In genomic region chr6:43625393-43625992, GRCh38 we compare ENCODE assay signal across 31 cellular contexts. TPM values are rescaled to one million over a fixed set of nuclear protein-coding genes. Genes with fewer than 3 reads are reported as not detected.
DNase-seq lines count a peak whose midpoint lies in the region; FAIRE-seq and TF ChIP-seq lines count a peak whose summit lies in the region.
"Had no signal": no experiment of that assay in that cellular context is flagged by ENCODE, and none has a peak within 500 bp of the region (broad histone marks: within the 10 kb centered on the region; RNA-seq: fewer than 3 reads in every experiment).

No MANE protein-coding gene starts in this region.

- POLR2A ChIA-PET in HEK293 (lab: Yijun Ruan, JAX): interaction anchor here (0.6 to 1.3 kb wide), 3 partner anchors 9 to 102 kb away, joined by 3 to 6 read pairs (median 5); partner anchors contain the start of gene MAD2L1BP

- H3F3A ChIP-seq in smooth muscle cell (ENCODE audit: low read depth): peaks cover 11% of the 10 kb centered on the region

- CTCF ChIA-PET in HEK293 (lab: Yijun Ruan, JAX): interaction anchor here (1.0 to 1.1 kb wide), 2 partner anchors 17 to 25 kb away, joined by 4 to 7 read pairs; no protein-coding TSS in a partner anchor

- no peak overlapping the region for H3K4me2 ChIP-seq in smooth muscle cell

- H3K27me3 Mint-ChIP-seq in activated T-cell treated with anti-CD3 and anti-CD28 coated beads, Interleukin-2, amount 50 U/mL, for 24 hours: no peaks in the 10 kb centered on the region
- H3K27me3 Mint-ChIP-seq: activated naive CD4-positive, alpha-beta T cell treated with anti-CD3 and anti-CD28 coated beads, Interleukin-2, amount 10 ng/mL, durations not matched to agents 7 days and 5 days; B cell had no signal

- peak overlapping the region; percentile 86 for H3K27ac Mint-ChIP-seq in activated T-cell treated with anti-CD3 and anti-CD28 coated beads, Interleukin-2, amount 50 U/mL, for 24 hours
- H3K27ac Mint-ChIP-seq: activated naive CD4-positive, alpha-beta T cell treated with anti-CD3 and anti-CD28 coated beads, Interleukin-2, amount 10 ng/mL, durations not matched to agents 7 days and 5 days; B cell had no signal

- H3K9me3 ChIP-seq in HEK293 (ENCODE audit: control insufficient read depth, insufficient read depth, low read depth, low read length): no peaks in the 10 kb centered on the region
- no peaks in the 10 kb centered on the region for H3K9me3 ChIP-seq in smooth muscle cell (replicated peaks; ENCODE audit: low read depth)
- H3K9me3 ChIP-seq: A549, gastrocnemius medialis, psoas muscle, SJSA1, tibial artery had no signal

- H3K4me3 ChIP-seq in HEK293 (ENCODE audit: low read depth, low read length) (no peak overlapping the region), coronary artery (no peak overlapping the region), smooth muscle cell (no peak overlapping the region)
- H3K4me3 ChIP-seq: A549, cardiac muscle cell, gastrocnemius medialis, psoas muscle, SJSA1, tibial artery had no signal

- no peak overlapping the region for H3K9ac ChIP-seq in smooth muscle cell (ENCODE audit: low read depth)

- FAIRE-seq in frontal cortex (lab: Jason Lieb, UNC): no peak
- FAIRE-seq: A549 had no signal

- H2AFZ ChIP-seq in smooth muscle cell (ENCODE audit: low read depth): no peak overlapping the region

- TF ChIP-seq CTCF in HEK293 (tag by site-specific recombination; IDR thresholded peaks at IDR 0.05): no peak
- TF ChIP-seq CTCF in coronary artery (IDR thresholded peaks at IDR 0.05): no peak
- TF ChIP-seq CTCF in smooth muscle cell (IDR thresholded peaks at IDR 0.05; ENCODE audit: borderline replicate concordance, insufficient read depth, poor library complexity, severe bottlenecking): no peak

- 0 out of 2 replicates have a peak, but pooled peaks cover 8% of the 10 kb centered on the region for H3K4me1 ChIP-seq in HEK293 (ENCODE audit: control insufficient read depth, insufficient read depth, low read length)
- peaks cover 12% of the 10 kb centered on the region for H3K4me1 ChIP-seq in smooth muscle cell (ENCODE audit: low read depth)

- H3K9me3 Mint-ChIP-seq in activated T-cell treated with anti-CD3 and anti-CD28 coated beads, Interleukin-2, amount 50 U/mL, for 24 hours: no peaks in the 10 kb centered on the region
- H3K9me3 Mint-ChIP-seq: activated naive CD4-positive, alpha-beta T cell treated with anti-CD3 and anti-CD28 coated beads, Interleukin-2, amount 10 ng/mL, durations not matched to agents 7 days and 5 days had no signal

- no peaks in the 10 kb centered on the region for H3K27me3 ChIP-seq in smooth muscle cell (ENCODE audit: low read depth)
- H3K27me3 ChIP-seq: cardiac muscle cell, gastrocnemius medialis, SJSA1, tibial artery had no signal

- peaks cover 75% of the 10 kb centered on the region for H3K36me3 Mint-ChIP-seq in activated T-cell treated with anti-CD3 and anti-CD28 coated beads, Interleukin-2, amount 50 U/mL, for 24 hours (ENCODE audit: low read depth)

- H3K79me2 ChIP-seq in smooth muscle cell (ENCODE audit: low read depth): peaks cover 27% of the 10 kb centered on the region

- WGBS in smooth muscle cell (ENCODE audit: low lambda C conversion rate): 97% methylated on average over 16 of the region's 16 CpGs

- H3K4me3 Mint-ChIP-seq in activated T-cell treated with anti-CD3 and anti-CD28 coated beads, Interleukin-2, amount 50 U/mL, for 24 hours: no peak overlapping the region
- H3K4me3 Mint-ChIP-seq: activated naive CD4-positive, alpha-beta T cell treated with anti-CD3 and anti-CD28 coated beads, Interleukin-2, amount 10 ng/mL, durations not matched to agents 7 days and 5 days; B cell had no signal

- H4K20me1 ChIP-seq in smooth muscle cell (ENCODE audit: low read depth): no peaks in the 10 kb centered on the region

- H3K4me1 Mint-ChIP-seq in activated T-cell treated with anti-CD3 and anti-CD28 coated beads, Interleukin-2, amount 50 U/mL, for 24 hours (ENCODE audit: low read depth): peaks cover 29% of the 10 kb centered on the region

- peak; percentile 22 for DNase-seq in activated T-cell treated with anti-CD3 and anti-CD28 coated beads, Interleukin-2, amount 50 U/mL, for 24 hours
- DNase-seq in activated T-cell treated with anti-CD3 and anti-CD28 coated beads, Interleukin-2, amount 50 U/mL, for 48 hours: no peak
- DNase-seq in coronary artery (ENCODE audit: low spot score) (peak; percentile 62), smooth muscle cell (lab: John Stamatoyannopoulos, UW; ENCODE audit: unreplicated experiment) (no peak), NCI-H2107 (lab: John Stamatoyannopoulos, UW) (no peak), frontal cortex (ENCODE audit: low spot score in 2 of 2) (no peak)
- DNase-seq in activated CD8-positive, alpha-beta memory T cell treated with anti-CD3 and anti-CD28 coated beads, Interleukin-2, amount 50 U/mL, for 4 hours: no peak
- DNase-seq: activated naive CD4-positive, alpha-beta T cell treated with anti-CD3 and anti-CD28 coated beads, Interleukin-2, amount 10 ng/mL, durations not matched to agents 7 days and 5 days; amygdala; cortex of kidney; DMS53; gastrocnemius medialis; KG1; left cardiac atrium; mammary epithelial cell; NCI-H1417; NCI-H2081; NCI-H226; NCI-H69; stimulated activated naive CD8-positive, alpha-beta T cell treated with anti-CD3 and anti-CD28 coated beads, Interleukin-15, Interleukin-2, amounts not matched to agents 100 U/mL and 50 U/mL, for 24 hours; T-helper 2 cell; tibial artery had no signal

- H3K36me3 ChIP-seq in HEK293 (ENCODE audit: control insufficient read depth in 2 of 2, insufficient read depth in 1 of 2, low read length in 2 of 2) (peaks cover 14 to 59% of the 10 kb centered on the region in 2 experiments), smooth muscle cell (ENCODE audit: low read depth) (no peaks in the 10 kb centered on the region)

- H3K27ac ChIP-seq in HEK293 (ENCODE audit: extremely low read depth, low read depth, low read length) (no peak overlapping the region), coronary artery (no peak overlapping the region), smooth muscle cell (ENCODE audit: low read depth) (peak overlapping the region; percentile 95)
- H3K27ac ChIP-seq: cardiac muscle cell, tibial artery had no signal

TF ChIP-seq in HEK293, 187 proteins besides CTCF, POLR2A, EP300 and RAD21:
- no peak for TF ChIP-seq KLF16 (tag by site-specific recombination; IDR thresholded peaks at IDR 0.05)
- peak; percentile 68 for TF ChIP-seq SCRT2 (tag by site-specific recombination; IDR thresholded peaks at IDR 0.05)
- TF ChIP-seq, protein P1, sequence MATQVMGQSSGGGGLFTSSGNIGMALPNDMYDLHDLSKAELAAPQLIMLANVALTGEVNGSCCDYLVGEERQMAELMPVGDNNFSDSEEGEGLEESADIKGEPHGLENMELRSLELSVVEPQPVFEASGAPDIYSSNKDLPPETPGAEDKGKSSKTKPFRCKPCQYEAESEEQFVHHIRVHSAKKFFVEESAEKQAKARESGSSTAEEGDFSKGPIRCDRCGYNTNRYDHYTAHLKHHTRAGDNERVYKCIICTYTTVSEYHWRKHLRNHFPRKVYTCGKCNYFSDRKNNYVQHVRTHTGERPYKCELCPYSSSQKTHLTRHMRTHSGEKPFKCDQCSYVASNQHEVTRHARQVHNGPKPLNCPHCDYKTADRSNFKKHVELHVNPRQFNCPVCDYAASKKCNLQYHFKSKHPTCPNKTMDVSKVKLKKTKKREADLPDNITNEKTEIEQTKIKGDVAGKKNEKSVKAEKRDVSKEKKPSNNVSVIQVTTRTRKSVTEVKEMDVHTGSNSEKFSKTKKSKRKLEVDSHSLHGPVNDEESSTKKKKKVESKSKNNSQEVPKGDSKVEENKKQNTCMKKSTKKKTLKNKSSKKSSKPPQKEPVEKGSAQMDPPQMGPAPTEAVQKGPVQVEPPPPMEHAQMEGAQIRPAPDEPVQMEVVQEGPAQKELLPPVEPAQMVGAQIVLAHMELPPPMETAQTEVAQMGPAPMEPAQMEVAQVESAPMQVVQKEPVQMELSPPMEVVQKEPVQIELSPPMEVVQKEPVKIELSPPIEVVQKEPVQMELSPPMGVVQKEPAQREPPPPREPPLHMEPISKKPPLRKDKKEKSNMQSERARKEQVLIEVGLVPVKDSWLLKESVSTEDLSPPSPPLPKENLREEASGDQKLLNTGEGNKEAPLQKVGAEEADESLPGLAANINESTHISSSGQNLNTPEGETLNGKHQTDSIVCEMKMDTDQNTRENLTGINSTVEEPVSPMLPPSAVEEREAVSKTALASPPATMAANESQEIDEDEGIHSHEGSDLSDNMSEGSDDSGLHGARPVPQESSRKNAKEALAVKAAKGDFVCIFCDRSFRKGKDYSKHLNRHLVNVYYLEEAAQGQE (tag by site-specific recombination; IDR thresholded peaks at IDR 0.05): no peak
- no peak for TF ChIP-seq ZNF623 (tag by site-specific recombination; IDR thresholded peaks at IDR 0.05)

RNA-seq across cellular contexts. Expression of gene GTPBP2, which starts 3.6 kb away (rescaled TPM):
- total RNA-seq in smooth muscle cell (53.7 and 56.0 TPM in 2 replicates), frontal cortex (32.6 TPM)
- 18.3 and 23.4 TPM in 2 replicates for polyA plus RNA-seq in smooth muscle cell

RNA-seq across cellular contexts. Expression of gene MAD2L1BP, which starts 10.1 kb away (rescaled TPM):
- 50.3 and 53.1 TPM in 2 replicates for total RNA-seq in smooth muscle cell
- polyA plus RNA-seq in smooth muscle cell: 40.3 and 42.0 TPM in 2 replicates
- total RNA-seq in frontal cortex: 25.3 TPM

RNA-seq across cellular contexts. Expression of gene RSPH9, which starts 19.3 kb away (rescaled TPM):
- 0.76 and 1.9 TPM in 2 replicates for total RNA-seq in smooth muscle cell
- polyA plus RNA-seq in smooth muscle cell: 2.5 and 3.4 TPM in 2 replicates
- 6.1 TPM for total RNA-seq in frontal cortex
- total RNA-seq: activated CD8-positive, alpha-beta memory T cell treated with anti-CD3 and anti-CD28 coated beads for 36 hours; B cell; H4; HT-29; SJSA1 had no signal
- polyA plus RNA-seq: mammary epithelial cell had no signal

RNA-seq across cellular contexts. Expression of gene POLH, which starts 49.5 kb away (rescaled TPM):
- total RNA-seq in smooth muscle cell: 13.3 and 16.8 TPM in 2 replicates
- polyA plus RNA-seq in smooth muscle cell: 8.4 and 18.2 TPM in 2 replicates
- 10.2 TPM for total RNA-seq in frontal cortex

RNA-seq across cellular contexts. Expression of gene XPO5, which starts 49.7 kb away (rescaled TPM):
- total RNA-seq in smooth muscle cell: 20.0 and 31.9 TPM in 2 replicates
- polyA plus RNA-seq in smooth muscle cell: 10.9 and 11.7 TPM in 2 replicates
- total RNA-seq in frontal cortex: 55.0 TPM

Comparison
In these comparisons a context has a peak if more than half of its experiments do, and no peak if none do; other contexts are left out.
1. DNase-seq: peak in activated T-cell treated with anti-CD3 and anti-CD28 coated beads, Interleukin-2, amount 50 U/mL, for 24 hours (single experiment) and coronary artery (single experiment); none in activated T-cell treated with anti-CD3 and anti-CD28 coated beads, Interleukin-2, amount 50 U/mL, for 48 hours (0 of 2), smooth muscle cell (single experiment), NCI-H2107 (single experiment), activated CD8-positive, alpha-beta memory T cell treated with anti-CD3 and anti-CD28 coated beads, Interleukin-2, amount 50 U/mL, for 4 hours (single experiment) and frontal cortex (0 of 2).